Comparison of ENCODE assay signal across 8 cellular contexts in genomic region chr11:123235117-123235686, GRCh38. TPM values are rescaled to one million over a fixed set of nuclear protein-coding genes. Genes with fewer than 3 reads are reported as not detected.
DNase-seq lines count a peak whose midpoint lies in the region; ATAC-seq and TF ChIP-seq lines count a peak whose summit lies in the region.

No MANE protein-coding gene starts in this region.

- POLR2A ChIA-PET in CD8-positive, alpha-beta T cell (lab: Charles Lee), result no interaction called here

- CTCF ChIA-PET in CD8-positive, alpha-beta T cell (lab: Charles Lee), result interaction anchor here (1.0 kb wide), 1 partner anchor 12 kb away, joined by 3 read pairs; no protein-coding TSS in a partner anchor

- H3K4me1 ChIP-seq in CD8-positive, alpha-beta T cell (ENCODE audit: insufficient read depth, low read length), result peaks cover 13% of the 10 kb centered on the region
- peaks cover 9% of the 10 kb centered on the region for H3K4me1 ChIP-seq in left ventricle myocardium inferior

- in situ Hi-C loops in KBM-7 (cut with MboI; ENCODE audit: low pct_unique_long_range_greater_than_20kb, low sequenced_read_pairs), result no loop called here

- no peak overlapping the region for H3K4me3 Mint-ChIP-seq in CD8-positive, alpha-beta T cell

- no peaks in the 10 kb centered on the region for H3K27me3 Mint-ChIP-seq in CD8-positive, alpha-beta T cell (ENCODE audit: low read depth)

- H3K27ac Mint-ChIP-seq in CD8-positive, alpha-beta T cell, result no peak overlapping the region

- H3K27me3 ChIP-seq in CD8-positive, alpha-beta T cell (ENCODE audit: insufficient read depth, low read length), result no peaks in the 10 kb centered on the region
- H3K27me3 ChIP-seq in left ventricle myocardium inferior (ENCODE audit: low read depth), result peaks cover 11% of the 10 kb centered on the region

- H3K36me3 ChIP-seq in CD8-positive, alpha-beta T cell (ENCODE audit: insufficient read depth, low read length), result no peaks in the 10 kb centered on the region
- H3K36me3 ChIP-seq in left ventricle myocardium inferior, result no peaks in the 10 kb centered on the region

- intact Hi-C loops in CD8-positive, alpha-beta T cell (cut with DNase I, micrococcal nuclease), result no loop called here
- intact Hi-C loops in left ventricle myocardium inferior (cut with micrococcal nuclease), result no loop called here

- no peak for ATAC-seq in CD8-positive, alpha-beta T cell
- ATAC-seq in HG02938 (IDR thresholded peaks at IDR 0.05; ENCODE audit: unreplicated experiment) (no peak), GM19035 (IDR thresholded peaks at IDR 0.05; ENCODE audit: unreplicated experiment) (no peak)

- no peak overlapping the region for H3K27ac ChIP-seq in CD8-positive, alpha-beta T cell (ENCODE audit: low read depth, low read length)
- H3K27ac ChIP-seq in left ventricle myocardium inferior (replicated peaks), result peak overlapping the region; percentile 36

- H3K4me3 ChIP-seq in CD8-positive, alpha-beta T cell (ENCODE audit: low read depth, low read length), result no peak overlapping the region
- H3K4me3 ChIP-seq in left ventricle myocardium inferior, result peak overlapping the region; percentile 0

- TF ChIP-seq CTCF in CD8-positive, alpha-beta T cell (IDR thresholded peaks at IDR 0.05), result no peak
- peak; percentile 58 for TF ChIP-seq CTCF in left ventricle myocardium inferior (IDR thresholded peaks at IDR 0.05; ENCODE audit: borderline replicate concordance)

- no peaks in the 10 kb centered on the region for H3K36me3 Mint-ChIP-seq in CD8-positive, alpha-beta T cell

- H3K9me3 ChIP-seq in CD8-positive, alpha-beta T cell (ENCODE audit: low read length), result no peaks in the 10 kb centered on the region
- H3K9me3 ChIP-seq in left ventricle myocardium inferior (replicated peaks), result no peaks in the 10 kb centered on the region

- peak; percentile 1 to 54 (median 27) for DNase-seq in CD8-positive, alpha-beta T cell
- DNase-seq in KBM-7 (peak; percentile 24), activated T-cell treated with anti-CD3 and anti-CD28 coated beads for 24 hours (ENCODE audit: low read depth) (peak; percentile 16), left ventricle myocardium inferior (peak; percentile 48), epidermal melanocyte (ENCODE audit: insufficient read length, low spot score) (no peak)
- DNase-seq in stimulated activated CD4-positive, alpha-beta T cell treated with anti-CD3 and anti-CD28 coated beads, Interleukin-4, amount 100 ng/mL, for 4 hours, result peak; percentile 37 to 46

- H3K4me1 Mint-ChIP-seq in CD8-positive, alpha-beta T cell (ENCODE audit: low read depth), result peaks cover 17% of the 10 kb centered on the region

- H3K9me3 Mint-ChIP-seq in CD8-positive, alpha-beta T cell, result no peaks in the 10 kb centered on the region

RNA-seq across cellular contexts. Expression of gene CLMP, which starts 40.2 kb away (rescaled TPM):
- total RNA-seq in CD8-positive, alpha-beta T cell, result under 1 TPM; 0.05 to 0.11 TPM
- 3.4 TPM for total RNA-seq in left ventricle myocardium inferior
